Comparison of ENCODE assay signal across 8 cellular contexts in genomic region chr1:47149172-47149571, GRCh38. TPM values are rescaled to one million over a fixed set of nuclear protein-coding genes. Genes with fewer than 3 reads are reported as not detected.
"Had no signal": no experiment of that assay in that cellular context is flagged by ENCODE, and none has a peak within 500 bp of the region (broad histone marks: within the 10 kb centered on the region; RNA-seq: fewer than 3 reads in every experiment).

No MANE protein-coding gene starts in this region.

RNA-seq across cellular contexts. Expression of gene CYP4A22, which starts 11.9 kb away (rescaled TPM):
- total RNA-seq: fibroblast of villous mesenchyme; left lung; mucosa of descending colon; naive thymus-derived CD8-positive, alpha-beta T cell; neural crest cell; right cardiac atrium; smooth muscle cell; urinary bladder had no signal
- polyA plus RNA-seq: naive thymus-derived CD8-positive, alpha-beta T cell; right cardiac atrium; smooth muscle cell; urinary bladder had no signal

RNA-seq across cellular contexts. Expression of gene PDZK1IP1, which starts 40.7 kb away (rescaled TPM):
- total RNA-seq: naive thymus-derived CD8-positive, alpha-beta T cell; neural crest cell; smooth muscle cell; urinary bladder had no signal
- polyA plus RNA-seq: naive thymus-derived CD8-positive, alpha-beta T cell; smooth muscle cell had no signal
